Comparison of ENCODE assay signal across 8 cellular contexts in the genomic region with DNA sequence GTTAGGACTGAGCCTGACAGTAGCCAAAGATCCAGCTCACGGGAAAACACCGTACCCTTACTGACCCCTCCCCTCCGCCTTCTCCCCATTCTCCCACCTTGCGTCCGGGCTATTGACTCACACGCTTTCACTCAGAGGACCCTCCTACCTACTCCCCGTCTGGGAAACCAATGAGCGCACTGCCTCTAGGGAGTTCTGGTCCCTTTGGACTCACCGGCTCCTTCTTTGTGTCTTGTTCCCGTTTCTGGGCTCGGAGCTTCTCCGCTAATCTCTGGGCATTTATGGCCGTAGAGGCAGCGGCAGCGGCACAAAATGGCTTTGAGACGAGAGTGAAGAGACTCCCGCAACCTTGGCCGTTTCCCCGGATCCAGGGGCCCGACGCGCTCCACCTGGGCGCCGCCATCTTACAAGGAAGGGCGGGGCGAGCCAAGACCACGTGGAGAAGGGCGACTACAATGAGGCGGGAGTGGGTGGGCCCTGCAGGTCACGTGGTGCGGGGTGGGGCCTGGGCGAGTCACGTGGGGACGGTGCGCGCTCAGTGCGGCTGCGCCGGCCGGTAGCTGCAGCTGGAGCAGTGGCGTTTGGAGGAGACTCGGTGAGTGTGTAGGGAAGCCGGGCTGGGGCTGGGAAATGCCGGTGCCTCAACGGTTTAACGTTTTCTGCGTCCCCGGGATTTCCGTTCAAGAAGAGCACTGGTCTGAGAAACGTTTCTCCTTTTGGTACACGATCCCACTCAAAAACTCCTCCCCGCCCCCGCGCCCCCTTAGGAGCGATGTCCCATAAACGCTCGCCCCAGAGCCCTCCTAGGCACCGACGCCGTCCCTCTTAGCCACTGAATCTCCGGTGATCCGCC. TPM values are rescaled to one million over a fixed set of nuclear protein-coding genes. Genes with fewer than 3 reads are reported as not detected.
DNase-seq lines count a peak whose midpoint lies in the region; ATAC-seq, FAIRE-seq and TF ChIP-seq lines count a peak whose summit lies in the region.

A gene (plus strand): TSS at position 547 of the 853 bp plus-strand sequence. CDS start 23,220 bp downstream, outside the sequence.
A gene with protein sequence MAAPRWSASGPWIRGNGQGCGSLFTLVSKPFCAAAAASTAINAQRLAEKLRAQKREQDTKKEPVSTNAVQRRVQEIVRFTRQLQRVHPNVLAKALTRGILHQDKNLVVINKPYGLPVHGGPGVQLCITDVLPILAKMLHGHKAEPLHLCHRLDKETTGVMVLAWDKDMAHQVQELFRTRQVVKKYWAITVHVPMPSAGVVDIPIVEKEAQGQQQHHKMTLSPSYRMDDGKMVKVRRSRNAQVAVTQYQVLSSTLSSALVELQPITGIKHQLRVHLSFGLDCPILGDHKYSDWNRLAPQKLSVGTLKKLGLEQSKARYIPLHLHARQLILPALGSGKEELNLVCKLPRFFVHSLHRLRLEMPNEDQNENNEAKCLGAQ (minus strand): TSS at position 415 of the 853 bp plus-strand sequence. CDS start 12 bp downstream, at position 403.

- H3K27ac ChIP-seq in WERI-Rb-1 (peak within 1 kb of the TSS; percentile 88), breast epithelium (peak within 1 kb of the TSS; percentile 51 to 61), iPS-20b (ENCODE audit: low read length) (peak within 1 kb of the TSS; percentile 79), small intestine (ENCODE audit: low read depth in 1 of 2, low read length in 1 of 2) (peak within 1 kb of the TSS; percentile 41 to 78)

- FAIRE-seq in small intestine (lab: Jason Lieb, UNC), result no peak

- TF ChIP-seq CTCF in WERI-Rb-1 (IDR thresholded peaks at IDR 0.05; ENCODE audit: low read depth, low read length) (no peak), breast epithelium (IDR thresholded peaks at IDR 0.05) (no peak)

- DNase-seq in AG08395 (ENCODE audit: low spot score) (peak; percentile 100), NCI-H2227 (lab: John Stamatoyannopoulos, UW; ENCODE audit: unreplicated experiment) (peak; percentile 95), WERI-Rb-1 (peak; percentile 98), breast epithelium (ENCODE audit: low spot score in 2 of 2) (peak; percentile 98 to 99), small intestine (peak; percentile 97)

- intact Hi-C loops in breast epithelium (cut with DNase I; ENCODE audit: low total_unique reads), result no loop called here

- peak within 1 kb of the TSS; percentile 91 for H3K9ac ChIP-seq in iPS-20b (ENCODE audit: low read depth, low read length)

- H3K9me3 ChIP-seq in WERI-Rb-1 (ENCODE audit: severe bottlenecking) (no peaks in the 10 kb centered on the region), breast epithelium (no peaks in the 10 kb centered on the region), iPS-20b (ENCODE audit: insufficient read depth, low read depth, low read length) (no peaks in the 10 kb centered on the region), small intestine (ENCODE audit: control insufficient read depth, low read depth) (no peaks in the 10 kb centered on the region)

- H3K4me1 ChIP-seq in breast epithelium (peaks cover 0 to 6% of the 10 kb centered on the region in 2 donors), iPS-20b (ENCODE audit: insufficient read depth, low read length) (peaks cover 4% of the 10 kb centered on the region; the same call in 1 of the 2 replicates), small intestine (ENCODE audit: control insufficient read depth in 2 of 2, insufficient read depth in 1 of 2, low read depth in 1 of 2, low read length in 1 of 2) (peaks cover 2 to 4% of the 10 kb centered on the region in 2 donors)

- H3K27me3 ChIP-seq in WERI-Rb-1 (ENCODE audit: insufficient read depth, low read depth, severe bottlenecking), result no peaks in the 10 kb centered on the region
- H3K27me3 ChIP-seq in breast epithelium, result no peaks in the 10 kb centered on the region
- H3K27me3 ChIP-seq in iPS-20b (ENCODE audit: insufficient read depth, low read length), result no peaks in the 10 kb centered on the region
- H3K27me3 ChIP-seq in small intestine (ENCODE audit: control insufficient read depth in 2 of 2, insufficient read depth in 2 of 2, low read length in 2 of 2), result no peaks in the 10 kb centered on the region

- TF ChIP-seq POLR2A in breast epithelium (IDR thresholded peaks at IDR 0.05), result peak; percentile 48

- H3K4me3 ChIP-seq in WERI-Rb-1 (ENCODE audit: low read depth, low read length) (peak within 1 kb of the TSS; percentile 84), breast epithelium (peak within 1 kb of the TSS; percentile 70 to 78 (median 78)), iPS-20b (ENCODE audit: low read length) (peak within 1 kb of the TSS; percentile 93), small intestine (ENCODE audit: low read depth in 1 of 2, low read length in 2 of 2) (peak within 1 kb of the TSS; percentile 83 to 97)

- H3K36me3 ChIP-seq in WERI-Rb-1 (peaks cover 26% of the 10 kb centered on the region), breast epithelium (no peaks in the 10 kb centered on the region), iPS-20b (ENCODE audit: insufficient read depth, low read depth, low read length) (peaks cover 37% of the 10 kb centered on the region), small intestine (ENCODE audit: control insufficient read depth in 2 of 2, insufficient read depth in 2 of 2, low read length in 2 of 2) (peaks cover 2% of the 10 kb centered on the region in 2 donors)

- 0 to 1% (median 1%) methylated on average over 45 to 62 of the region's 62 CpGs for WGBS in small intestine, 3 donors

- peak; percentile 97 for ATAC-seq in GM18909 (IDR thresholded peaks at IDR 0.05; ENCODE audit: poor library complexity, unreplicated experiment)
- peak; percentile 95 for ATAC-seq in HG03159 (IDR thresholded peaks at IDR 0.05; ENCODE audit: unreplicated experiment)

RNA-seq across cellular contexts. Expression of the first gene that starts in this region (rescaled TPM):
- total RNA-seq in breast epithelium, result 10 to 100 TPM; 14.4 to 19.0 (median 18.7) TPM
- 10 to 100 TPM; 20.2 to 30.3 (median 26.2) TPM for polyA plus RNA-seq in small intestine

RNA-seq across cellular contexts. Expression of the second gene that starts in this region (rescaled TPM):
- 10 to 100 TPM; 21.4 to 29.1 (median 27.5) TPM for total RNA-seq in breast epithelium
- 10 to 100 TPM; 11.3 to 23.3 (median 12.3) TPM for polyA plus RNA-seq in small intestine

Comparison
In these comparisons a context has a peak if more than half of its experiments do, and no peak if none do; other contexts are left out.
1. Peak in every context shown above with its lines: DNase-seq, ATAC-seq, H3K4me3 ChIP-seq and H3K27ac ChIP-seq.